ENCODE assay signal across 14 cellular contexts in the genomic region with DNA sequence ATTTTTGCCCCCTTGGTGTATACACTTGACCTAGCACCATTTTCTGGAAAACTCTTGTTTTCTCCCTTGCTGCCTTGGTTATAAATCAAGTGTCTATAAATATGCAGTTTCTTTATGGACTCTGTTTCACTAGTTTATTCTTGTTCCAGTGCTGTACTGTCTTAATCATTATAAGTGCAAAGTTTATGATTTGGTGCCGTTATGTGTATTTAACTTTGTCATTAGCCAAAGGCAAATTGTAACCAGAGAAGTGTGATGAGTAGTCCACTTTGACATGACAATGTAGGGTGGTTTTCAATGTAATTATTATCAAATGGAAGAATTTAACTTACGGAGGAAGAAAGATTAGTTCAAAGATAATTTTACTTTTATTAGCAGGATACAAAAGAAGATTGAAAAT. TPM values are rescaled to one million over a fixed set of nuclear protein-coding genes. Genes with fewer than 3 reads are reported as not detected.
DNase-seq lines count a peak whose midpoint lies in the region; ATAC-seq, FAIRE-seq and TF ChIP-seq lines count a peak whose summit lies in the region.
"Had no signal": no experiment of that assay in that cellular context is flagged by ENCODE, and none has a peak within 500 bp of the region (broad histone marks: within the 10 kb centered on the region; RNA-seq: fewer than 3 reads in every experiment).

No MANE protein-coding gene starts in this region.

- H3K27ac ChIP-seq in VCaP, result peak overlapping the region; percentile 23
- H3K27ac ChIP-seq: A549 had no signal

- DNase-seq in GM12891 (ENCODE audit: insufficient read length, low spot score) (no peak), M059J (ENCODE audit: low read depth) (peak; percentile 26), SHP77 treated with DMSO at 0.1 percent for 48 hours (lab: John Stamatoyannopoulos, UW) (no peak), HT-29 (ENCODE audit: low spot score) (no peak), NCI-H510A treated with DMSO at 0.1 percent for 48 hours (lab: John Stamatoyannopoulos, UW) (no peak)
- DNase-seq: BE2C; CD4-positive, alpha-beta memory T cell; DMS79; EL; HCEC 1CT had no signal

- no peak for ATAC-seq in GM21360 (IDR thresholded peaks at IDR 0.05; ENCODE audit: unreplicated experiment)
- ATAC-seq: A549 had no signal

- no peak for TF ChIP-seq POLR2A in GM12891 (IDR thresholded peaks at IDR 0.05; ENCODE audit: low read depth, low read length)

- no peak for TF ChIP-seq CTCF in VCaP (conservative IDR thresholded peaks at IDR 0.05)

- FAIRE-seq in GM12891 (lab: Jason Lieb, UNC) (peak; percentile 31), islet of Langerhans (lab: Jason Lieb, UNC) (peak; percentile 62)
- FAIRE-seq: A549 had no signal

TF ChIP-seq in GM12891, 5 proteins besides CTCF, POLR2A, EP300 and RAD21:
- no peak for TF ChIP-seq POLR2AphosphoS5 (IDR thresholded peaks at IDR 0.05; ENCODE audit: low read depth, low read length)
- no peak for TF ChIP-seq SPI1 (IDR thresholded peaks at IDR 0.05; ENCODE audit: low read depth, low read length)
- no peak for TF ChIP-seq TAF1 (IDR thresholded peaks at IDR 0.05; ENCODE audit: low read depth, low read length)
- no peak for TF ChIP-seq PAX5 (IDR thresholded peaks at IDR 0.05; ENCODE audit: insufficient read depth, low read length, severe bottlenecking)
- TF ChIP-seq POU2F2 (IDR thresholded peaks at IDR 0.05; ENCODE audit: low read depth, low read length), result no peak

RNA-seq across cellular contexts. Expression of a gene that starts 40.3 kb away (rescaled TPM):
- 9.4 TPM for polyA plus RNA-seq in GM12891 (2012; ENCODE audit: low read depth, missing spikeins)
- 13.9 and 22.4 TPM in 2 replicates for total RNA-seq in M059J (2014; rRNA removed; shearing (Covaris generic))
- total RNA-seq in HT-29 (2014; rRNA removed; shearing (Covaris generic)), result 9.5 and 11.8 TPM in 2 replicates
